Comparison of ENCODE assay signal across 26 cellular contexts in genomic region chr3:21654241-21654640, GRCh38.
"Had no signal": no experiment of that assay in that cellular context is flagged by ENCODE, and none has a peak within 500 bp of the region (broad histone marks: within the 10 kb centered on the region; RNA-seq: fewer than 3 reads in every experiment).

No MANE protein-coding gene starts in this region.

- H3K36me3 Mint-ChIP-seq: memory B cell, naive B cell had no signal

- H3K4me1 Mint-ChIP-seq: activated CD4-positive, alpha-beta memory T cell treated with anti-CD3 and anti-CD28 coated beads, Interleukin-2, amount 10 ng/mL, durations not matched to agents 7 days and 5 days; memory B cell; naive B cell; neural crest cell; stimulated activated naive CD8-positive, alpha-beta T cell treated with anti-CD3 and anti-CD28 coated beads, Interleukin-15, amount 100 ng/mL, for 72 hours had no signal

- H3K27me3 Mint-ChIP-seq: activated CD4-positive, alpha-beta memory T cell treated with anti-CD3 and anti-CD28 coated beads, Interleukin-2, amount 10 ng/mL, durations not matched to agents 7 days and 5 days; memory B cell; naive B cell; stimulated activated naive CD8-positive, alpha-beta T cell treated with anti-CD3 and anti-CD28 coated beads, Interleukin-15, amount 100 ng/mL, for 72 hours had no signal

- ATAC-seq: gastroesophageal sphincter; heart right ventricle; left ventricle myocardium superior; mucosa of descending colon; psoas muscle; right cardiac atrium; stimulated activated naive CD8-positive, alpha-beta T cell treated with anti-CD3 and anti-CD28 coated beads, Interleukin-15, amount 100 ng/mL, for 72 hours had no signal

- H3K27ac ChIP-seq: breast epithelium, gastroesophageal sphincter, heart right ventricle, ovary, psoas muscle, skin epidermis, suprapubic skin, vagina had no signal

- H3K36me3 ChIP-seq: breast epithelium, gastroesophageal sphincter, heart right ventricle, ovary, suprapubic skin, vagina had no signal

- H3K9me3 ChIP-seq: breast epithelium, gastroesophageal sphincter, heart right ventricle, mucosa of descending colon, ovary, psoas muscle, suprapubic skin, vagina had no signal

- H3K27me3 ChIP-seq: breast epithelium, gastroesophageal sphincter, heart right ventricle, ovary, suprapubic skin, vagina had no signal

- DNase-seq: activated CD4-positive, alpha-beta memory T cell treated with anti-CD3 and anti-CD28 coated beads, Interleukin-2, amount 10 ng/mL, durations not matched to agents 7 days and 5 days; activated CD4-positive, alpha-beta T cell treated with anti-CD3 and anti-CD28 coated beads for 48 hours; activated CD4-positive, CD25-positive, alpha-beta regulatory T cell; activated naive CD4-positive, alpha-beta T cell treated with Interleukin-2 at 50 U/mL for 16 hours; activated T-cell treated with anti-CD3 and anti-CD28 coated beads, Interleukin-2, amount 50 U/mL, for 1 hour; aorta; heart right ventricle; kidney glomerular epithelial cell; left ventricle myocardium superior; mucosa of descending colon; naive B cell; ovary; psoas muscle; right cardiac atrium; stimulated activated CD4-positive, alpha-beta T cell treated with anti-CD3 and anti-CD28 coated beads, Interleukin-15, amount 100 ng/mL, for 24 hours; stimulated activated CD4-positive, alpha-beta T cell treated with anti-CD3 and anti-CD28 coated beads, Interleukin-2, amount 100 ng/mL, for 48 hours; stimulated activated naive CD8-positive, alpha-beta T cell treated with anti-CD3 and anti-CD28 coated beads, Interleukin-15, amount 100 ng/mL, for 72 hours; T1000 had no signal

- H3K27ac Mint-ChIP-seq: activated CD4-positive, alpha-beta memory T cell treated with anti-CD3 and anti-CD28 coated beads, Interleukin-2, amount 10 ng/mL, durations not matched to agents 7 days and 5 days; activated T-helper 2 cell treated with anti-CD3 and anti-CD28 coated beads, Interferon-gamma antibody, Interleukin-2, Interleukin-4, amounts not matched to agents 10 μg/mL and 5 μg/mL and 100 μg/mL, durations not matched to agents 14 hours and 24 hours and 36 hours; memory B cell; naive B cell; stimulated activated naive CD8-positive, alpha-beta T cell treated with anti-CD3 and anti-CD28 coated beads, Interleukin-15, amount 100 ng/mL, for 72 hours had no signal

- H3K4me1 ChIP-seq: breast epithelium, psoas muscle, suprapubic skin, vagina had no signal

- H3K4me3 ChIP-seq: breast epithelium, gastroesophageal sphincter, heart right ventricle, mucosa of descending colon, ovary, psoas muscle, skin epidermis, suprapubic skin, vagina had no signal

- H3K9me3 Mint-ChIP-seq: neural crest cell; stimulated activated naive CD8-positive, alpha-beta T cell treated with anti-CD3 and anti-CD28 coated beads, Interleukin-15, amount 100 ng/mL, for 72 hours had no signal

- H3K4me3 Mint-ChIP-seq: activated CD4-positive, alpha-beta memory T cell treated with anti-CD3 and anti-CD28 coated beads, Interleukin-2, amount 10 ng/mL, durations not matched to agents 7 days and 5 days; memory B cell; naive B cell; neural crest cell; stimulated activated naive CD8-positive, alpha-beta T cell treated with anti-CD3 and anti-CD28 coated beads, Interleukin-15, amount 100 ng/mL, for 72 hours had no signal
